Comparison of ENCODE assay signal across 15 cellular contexts in the genomic region with DNA sequence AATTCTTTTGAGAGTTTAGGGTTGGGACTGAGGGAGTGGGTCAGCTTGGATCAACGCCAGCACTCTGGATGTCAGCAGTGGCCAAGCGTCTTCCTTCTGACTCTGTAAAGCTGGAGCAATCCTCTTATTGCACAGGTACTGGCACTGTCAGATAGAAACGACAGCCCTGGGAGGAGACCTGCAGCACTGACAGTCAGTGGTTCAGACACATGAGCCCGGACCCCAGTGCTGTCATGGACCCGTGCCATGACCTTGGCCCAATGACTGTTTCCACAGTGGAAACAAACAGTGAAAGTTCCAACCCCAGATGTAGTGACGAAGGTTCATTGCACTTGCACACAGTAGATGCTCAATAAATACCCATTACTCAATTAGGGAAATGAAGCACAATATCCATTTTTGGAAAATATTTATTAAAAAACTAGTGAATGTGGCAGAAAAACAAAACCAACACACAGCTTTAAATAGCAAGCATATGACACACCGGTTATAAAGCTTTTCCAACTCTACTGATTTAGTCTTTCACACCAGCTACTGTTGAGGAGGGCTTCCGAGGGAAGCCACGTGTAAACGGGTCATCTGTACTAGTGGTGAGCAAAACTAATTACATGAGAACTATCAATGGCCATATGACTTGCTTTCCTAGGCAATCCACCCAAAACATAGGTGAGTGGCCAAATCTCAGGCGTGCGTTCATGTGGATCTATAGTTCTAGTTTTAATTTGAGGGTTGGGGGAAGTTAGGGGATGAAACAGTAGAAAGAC. TPM values are rescaled to one million over a fixed set of nuclear protein-coding genes. Genes with fewer than 3 reads are reported as not detected.
A peak's percentile ranks its signal among the peaks of the same experiment; 100 is the strongest.
DNase-seq lines count a peak whose midpoint lies in the region; ATAC-seq, FAIRE-seq and TF ChIP-seq lines count a peak whose summit lies in the region.
"Had no signal": no experiment of that assay in that cellular context is flagged by ENCODE, and none has a peak within 500 bp of the region (broad histone marks: within the 10 kb centered on the region; RNA-seq: fewer than 3 reads in every experiment).

No MANE protein-coding gene starts in this region.

- peak overlapping the region; percentile 98 for H3K27ac Mint-ChIP-seq in activated CD4-positive, alpha-beta T cell treated with anti-CD3 and anti-CD28 coated beads for 36 hours
- H3K27ac Mint-ChIP-seq in activated T-cell treated with anti-CD3 and anti-CD28 coated beads, Interleukin-2, amount 50 U/mL, for 72 hours, result peak overlapping the region; percentile 98
- H3K27ac Mint-ChIP-seq in memory B cell, result peak overlapping the region; percentile 83

- TF ChIP-seq POLR2A in GM12891 (IDR thresholded peaks at IDR 0.05; ENCODE audit: low read depth, low read length), result no peak; the same call in 1 of the 2 replicates

- FAIRE-seq in GM12891 (lab: Jason Lieb, UNC), result no peak
- FAIRE-seq: bronchial epithelial cell had no signal

- CTCF ChIA-PET in activated CD4-positive, alpha-beta T cell treated with anti-CD3 and anti-CD28 coated beads for 36 hours (lab: Charles Lee), result interaction anchor here (0.6 to 1.7 kb wide), 3 partner anchors 19 to 346 kb away, joined by 3 to 10 read pairs (median 3); no protein-coding TSS in a partner anchor

- H3K9me3 Mint-ChIP-seq in activated CD4-positive, alpha-beta T cell treated with anti-CD3 and anti-CD28 coated beads for 36 hours (ENCODE audit: low read depth), result no peaks in the 10 kb centered on the region
- H3K9me3 Mint-ChIP-seq in activated T-cell treated with anti-CD3 and anti-CD28 coated beads, Interleukin-2, amount 50 U/mL, for 72 hours, result no peaks in the 10 kb centered on the region
- no peaks in the 10 kb centered on the region for H3K9me3 Mint-ChIP-seq in memory B cell

- peaks cover 55% of the 10 kb centered on the region for H3K36me3 Mint-ChIP-seq in activated CD4-positive, alpha-beta T cell treated with anti-CD3 and anti-CD28 coated beads for 36 hours (ENCODE audit: low read depth)
- H3K36me3 Mint-ChIP-seq in activated T-cell treated with anti-CD3 and anti-CD28 coated beads, Interleukin-2, amount 50 U/mL, for 72 hours (ENCODE audit: insufficient read depth in 2 of 2), result peaks cover 11 to 30% of the 10 kb centered on the region in 2 donors
- H3K36me3 Mint-ChIP-seq in memory B cell, result peaks cover 13% of the 10 kb centered on the region

- POLR2A ChIA-PET in activated CD4-positive, alpha-beta T cell treated with anti-CD3 and anti-CD28 coated beads for 36 hours (lab: Charles Lee), result interaction anchor here (1.0 to 1.8 kb wide), 2 partner anchors 19 to 23 kb away, joined by 10 to 21 read pairs; partner anchors contain the start of gene SIAH2

- H3K4me1 Mint-ChIP-seq in activated CD4-positive, alpha-beta T cell treated with anti-CD3 and anti-CD28 coated beads for 36 hours, result peaks cover 96% of the 10 kb centered on the region
- peaks cover 100% of the 10 kb centered on the region for H3K4me1 Mint-ChIP-seq in activated T-cell treated with anti-CD3 and anti-CD28 coated beads, Interleukin-2, amount 50 U/mL, for 72 hours (ENCODE audit: low read depth)
- H3K4me1 Mint-ChIP-seq in memory B cell, result peaks cover 50% of the 10 kb centered on the region

- intact Hi-C loops in activated CD4-positive, alpha-beta T cell treated with anti-CD3 and anti-CD28 coated beads for 36 hours (cut with DNase I, micrococcal nuclease), result loop anchor here in 1 of 2 experiments (2.0 kb wide), 1 partner anchor 462 kb away; the partner anchor contains the start of gene GPR171

- ATAC-seq in activated CD4-positive, alpha-beta T cell treated with anti-CD3 and anti-CD28 coated beads for 36 hours, result peak; percentile 21
- ATAC-seq in activated T-cell treated with anti-CD3 and anti-CD28 coated beads, Interleukin-2, amount 50 U/mL, for 72 hours (replicated peaks in 1 of 2), result peak; percentile 43 to 45
- ATAC-seq in memory B cell (ENCODE audit: low read depth) (no peak), HG03196 (IDR thresholded peaks at IDR 0.05; ENCODE audit: unreplicated experiment) (no peak), HG02763 (IDR thresholded peaks at IDR 0.05; ENCODE audit: unreplicated experiment) (no peak)

- peak; percentile 71 for DNase-seq in activated CD4-positive, alpha-beta T cell treated with anti-CD3 and anti-CD28 coated beads for 36 hours
- DNase-seq in activated CD4-positive, alpha-beta T cell treated with anti-CD3 and anti-CD28 coated beads, Interleukin-2, amount 50 U/mL, for 4 hours, result no peak
- no peak for DNase-seq in GM12891 (ENCODE audit: insufficient read length, low spot score)
- peak; percentile 53 to 69 for DNase-seq in activated T-cell treated with anti-CD3 and anti-CD28 coated beads, Interleukin-2, amount 50 U/mL, for 72 hours
- DNase-seq in memory B cell (ENCODE audit: low spot score in 2 of 2), result no peak
- no peak for DNase-seq in NCI-H1105 (lab: John Stamatoyannopoulos, UW)
- DNase-seq: effector CD8-positive, alpha-beta T cell; occipital lobe; SJCRH30; spleen had no signal

- peak overlapping the region; percentile 49 for H3K4me3 Mint-ChIP-seq in activated CD4-positive, alpha-beta T cell treated with anti-CD3 and anti-CD28 coated beads for 36 hours
- H3K4me3 Mint-ChIP-seq in activated T-cell treated with anti-CD3 and anti-CD28 coated beads, Interleukin-2, amount 50 U/mL, for 72 hours, result peak overlapping the region; percentile 91 to 94
- H3K4me3 Mint-ChIP-seq in memory B cell, result no peak overlapping the region

- no peaks in the 10 kb centered on the region for H3K27me3 Mint-ChIP-seq in activated CD4-positive, alpha-beta T cell treated with anti-CD3 and anti-CD28 coated beads for 36 hours
- H3K27me3 Mint-ChIP-seq in activated T-cell treated with anti-CD3 and anti-CD28 coated beads, Interleukin-2, amount 50 U/mL, for 72 hours (ENCODE audit: low read depth), result no peaks in the 10 kb centered on the region
- no peaks in the 10 kb centered on the region for H3K27me3 Mint-ChIP-seq in memory B cell

TF ChIP-seq in GM12891, 5 proteins besides CTCF, POLR2A, EP300 and RAD21:
- TF ChIP-seq POLR2AphosphoS5 (IDR thresholded peaks at IDR 0.05; ENCODE audit: low read depth, low read length) (0 out of 2 replicates have a peak, but pooled peaks have one; percentile 33), TAF1 (IDR thresholded peaks at IDR 0.05; ENCODE audit: low read depth, low read length) (no peak)
TF ChIP-seq in GM12891: peak in this region for 1.

RNA-seq across cellular contexts. Expression of gene SIAH2, which starts 22.1 kb away (rescaled TPM):
- total RNA-seq in activated CD4-positive, alpha-beta T cell treated with anti-CD3 and anti-CD28 coated beads for 36 hours, result 100 to 1,000 TPM in 1 of 2 experiments, 10 to 100 TPM in 1; 85.7 to 154 TPM
- polyA plus RNA-seq in GM12891 (2012; ENCODE audit: low read depth, missing spikeins), result 7.3 TPM
- 100 to 1,000 TPM in 1 of 2 donors, 10 to 100 TPM in 1; 91.2 to 124 TPM for total RNA-seq in activated T-cell treated with anti-CD3 and anti-CD28 coated beads, Interleukin-2, amount 50 U/mL, for 72 hours

RNA-seq across cellular contexts. Expression of gene ERICH6, which starts 37.2 kb away (rescaled TPM):
- total RNA-seq in activated CD4-positive, alpha-beta T cell treated with anti-CD3 and anti-CD28 coated beads for 36 hours, result under 1 TPM in 1 of 2 experiments, not detected in 1; 0.58 TPM
- not detected for polyA plus RNA-seq in GM12891 (2012; ENCODE audit: low read depth, missing spikeins)
- under 1 TPM in 1 of 2 donors, not detected in 1; 0.19 TPM for total RNA-seq in activated T-cell treated with anti-CD3 and anti-CD28 coated beads, Interleukin-2, amount 50 U/mL, for 72 hours
- total RNA-seq: bronchial epithelial cell, Daoy, occipital lobe, SJCRH30, spleen had no signal
- polyA plus RNA-seq: lung, spleen had no signal

Comparison
In these comparisons a context has a peak if more than half of its experiments do, and no peak if none do; other contexts are left out.
1. DNase-seq: peak in activated CD4-positive, alpha-beta T cell treated with anti-CD3 and anti-CD28 coated beads for 36 hours (single experiment) and activated T-cell treated with anti-CD3 and anti-CD28 coated beads, Interleukin-2, amount 50 U/mL, for 72 hours (2 of 2); none in activated CD4-positive, alpha-beta T cell treated with anti-CD3 and anti-CD28 coated beads, Interleukin-2, amount 50 U/mL, for 4 hours (0 of 2), GM12891 (single experiment), memory B cell (0 of 2) and NCI-H1105 (single experiment).
2. ATAC-seq: peak in activated CD4-positive, alpha-beta T cell treated with anti-CD3 and anti-CD28 coated beads for 36 hours (single experiment) and activated T-cell treated with anti-CD3 and anti-CD28 coated beads, Interleukin-2, amount 50 U/mL, for 72 hours (2 of 2); none in memory B cell (single experiment), HG03196 (single experiment) and HG02763 (single experiment).
3. Peak in every context shown above with its lines, with median percentiles within 50 percentile points of each other: H3K27ac Mint-ChIP-seq.